28 cellular contexts compared by ENCODE assay signal in genomic region chr2:70501728-70502127, GRCh38. TPM values are rescaled to one million over a fixed set of nuclear protein-coding genes. Genes with fewer than 3 reads are reported as not detected.
"Had no signal": no experiment of that assay in that cellular context is flagged by ENCODE, and none has a peak within 500 bp of the region (broad histone marks: within the 10 kb centered on the region; RNA-seq: fewer than 3 reads in every experiment).

No MANE protein-coding gene starts in this region.

- H3K36me3 Mint-ChIP-seq: mesothelial cell of epicardium; naive B cell; stimulated activated memory B cell treated with anti-CD40 and anti-IgM and Interleukin-4, amounts not matched to agents 10 μg/mL and 1 μg/mL and 100 μg/mL, for 72 hours had no signal

- ATAC-seq: pancreas; right cardiac atrium; sciatic nerve; stimulated activated memory B cell treated with anti-CD40 and anti-IgM and Interleukin-4, amounts not matched to agents 10 μg/mL and 1 μg/mL and 100 μg/mL, for 72 hours; stimulated activated naive CD8-positive, alpha-beta T cell treated with anti-CD3 and anti-CD28 coated beads, Interleukin-15, amount 100 ng/mL, for 72 hours had no signal

- H3K36me3 ChIP-seq: left ventricle myocardium inferior, pancreas, prostate gland, tibial nerve, upper lobe of left lung, vagina had no signal

- DNase-seq: hippocampal formation; left ventricle myocardium inferior; mesendoderm; naive B cell; nucleus accumbens; pancreas; posterior cingulate gyrus; retina; right cardiac atrium; stimulated activated CD4-positive, alpha-beta T cell treated with anti-CD3 and anti-CD28 coated beads, Interleukin-12 subunit alpha, Interleukin-12 subunit beta, amount 100 ng/mL, for 4 hours; stimulated activated CD4-positive, alpha-beta T cell treated with anti-CD3 and anti-CD28 coated beads, Interleukin-15, amount 100 ng/mL, for 24 hours; stimulated activated CD4-positive, alpha-beta T cell treated with anti-CD3 and anti-CD28 coated beads, Interleukin-4, amount 100 ng/mL, for 4 hours; stimulated activated CD8-positive, alpha-beta memory T cell treated with anti-CD3 and anti-CD28 coated beads, Interleukin-4, amount 100 ng/mL, for 48 hours; stimulated activated naive CD4-positive, alpha-beta T cell treated with Interleukin-2 at 50 U/mL for 16 hours; stimulated activated naive CD8-positive, alpha-beta T cell treated with anti-CD3 and anti-CD28 coated beads, Interleukin-15, amount 100 ng/mL, for 72 hours; substantia nigra; upper lobe of left lung had no signal

- H3K27ac ChIP-seq: left ventricle myocardium inferior, pancreas, prostate gland, skin epidermis, tibial nerve, upper lobe of left lung, vagina had no signal

- H3K27ac Mint-ChIP-seq: mesothelial cell of epicardium; naive B cell; nephron; stimulated activated memory B cell treated with anti-CD40 and anti-IgM and Interleukin-4, amounts not matched to agents 10 μg/mL and 1 μg/mL and 100 μg/mL, for 72 hours; stimulated activated naive CD8-positive, alpha-beta T cell treated with anti-CD3 and anti-CD28 coated beads, Interleukin-15, amount 100 ng/mL, for 72 hours had no signal

- H3K9me3 Mint-ChIP-seq: mesothelial cell of epicardium; neural crest cell; stimulated activated memory B cell treated with anti-CD40 and anti-IgM and Interleukin-4, amounts not matched to agents 10 μg/mL and 1 μg/mL and 100 μg/mL, for 72 hours; stimulated activated naive CD8-positive, alpha-beta T cell treated with anti-CD3 and anti-CD28 coated beads, Interleukin-15, amount 100 ng/mL, for 72 hours had no signal

- H3K4me3 ChIP-seq: left ventricle myocardium inferior, lung, pancreas, prostate gland, skin epidermis, tibial nerve, upper lobe of left lung, vagina had no signal

- H3K4me3 Mint-ChIP-seq: mesothelial cell of epicardium; naive B cell; nephron; neural crest cell; stimulated activated memory B cell treated with anti-CD40 and anti-IgM and Interleukin-4, amounts not matched to agents 10 μg/mL and 1 μg/mL and 100 μg/mL, for 72 hours; stimulated activated naive CD8-positive, alpha-beta T cell treated with anti-CD3 and anti-CD28 coated beads, Interleukin-15, amount 100 ng/mL, for 72 hours had no signal

- H3K4me1 ChIP-seq: left ventricle myocardium inferior, pancreas, prostate gland, tibial nerve, upper lobe of left lung, vagina had no signal

- H3K27me3 ChIP-seq: pancreas, tibial nerve, upper lobe of left lung, vagina had no signal

- H3K9me3 ChIP-seq: left ventricle myocardium inferior, pancreas, prostate gland, tibial nerve, upper lobe of left lung, vagina had no signal

- H3K4me1 Mint-ChIP-seq: mesothelial cell of epicardium; nephron; neural crest cell; stimulated activated memory B cell treated with anti-CD40 and anti-IgM and Interleukin-4, amounts not matched to agents 10 μg/mL and 1 μg/mL and 100 μg/mL, for 72 hours; stimulated activated naive CD8-positive, alpha-beta T cell treated with anti-CD3 and anti-CD28 coated beads, Interleukin-15, amount 100 ng/mL, for 72 hours had no signal

RNA-seq across cellular contexts. Expression of gene TGFA, which starts 51.9 kb away (rescaled TPM):
- total RNA-seq: osteoblast had no signal
